ENCODE assay signal across 25 cellular contexts in genomic region chr1:177306019-177306415, GRCh38.
"Had no signal": no experiment of that assay in that cellular context is flagged by ENCODE, and none has a peak within 500 bp of the region (broad histone marks: within the 10 kb centered on the region; RNA-seq: fewer than 3 reads in every experiment).

No MANE protein-coding gene starts in this region.

- H3K4me3 ChIP-seq: breast epithelium, gastroesophageal sphincter, pancreas, psoas muscle, thoracic aorta, uterus had no signal

- H3K4me1 ChIP-seq: breast epithelium, pancreas, uterus had no signal

- H3K4me3 Mint-ChIP-seq: activated CD4-positive, alpha-beta memory T cell treated with anti-CD3 and anti-CD28 coated beads, Interleukin-2, amount 10 ng/mL, durations not matched to agents 7 days and 5 days; activated CD4-positive, alpha-beta T cell treated with anti-CD3 and anti-CD28 coated beads, Interleukin-2, amount 10 ng/mL, durations not matched to agents 7 days and 5 days; activated naive CD4-positive, alpha-beta T cell treated with anti-CD3 and anti-CD28 coated beads, Interleukin-2, amount 50 U/mL, for 24 hours; activated naive CD8-positive, alpha-beta T cell treated with anti-CD3 and anti-CD28 coated beads, Interleukin-2, amount 50 U/mL, for 24 hours; activated T-cell treated with anti-CD3 and anti-CD28 coated beads, Interleukin-2, amount 50 U/mL, for 4 hours; central memory CD8-positive, alpha-beta T cell; memory B cell; natural killer cell; WTC11 had no signal

- H3K27me3 Mint-ChIP-seq: activated CD4-positive, alpha-beta memory T cell treated with anti-CD3 and anti-CD28 coated beads, Interleukin-2, amount 10 ng/mL, durations not matched to agents 7 days and 5 days; activated CD4-positive, alpha-beta T cell treated with anti-CD3 and anti-CD28 coated beads, Interleukin-2, amount 10 ng/mL, durations not matched to agents 7 days and 5 days; activated naive CD4-positive, alpha-beta T cell treated with anti-CD3 and anti-CD28 coated beads, Interleukin-2, amount 50 U/mL, for 24 hours; activated naive CD8-positive, alpha-beta T cell treated with anti-CD3 and anti-CD28 coated beads, Interleukin-2, amount 50 U/mL, for 24 hours; central memory CD8-positive, alpha-beta T cell had no signal

- H3K27ac ChIP-seq: breast epithelium, gastroesophageal sphincter, pancreas, psoas muscle, thoracic aorta, uterus had no signal

- H3K27me3 ChIP-seq: breast epithelium, pancreas, uterus had no signal

- H3K27ac Mint-ChIP-seq: activated CD4-positive, alpha-beta memory T cell treated with anti-CD3 and anti-CD28 coated beads, Interleukin-2, amount 10 ng/mL, durations not matched to agents 7 days and 5 days; activated CD4-positive, alpha-beta T cell treated with anti-CD3 and anti-CD28 coated beads, Interleukin-2, amount 10 ng/mL, durations not matched to agents 7 days and 5 days; activated naive CD4-positive, alpha-beta T cell treated with anti-CD3 and anti-CD28 coated beads, Interleukin-2, amount 50 U/mL, for 24 hours; activated naive CD8-positive, alpha-beta T cell treated with anti-CD3 and anti-CD28 coated beads, Interleukin-2, amount 50 U/mL, for 24 hours; activated T-helper 2 cell treated with anti-CD3 and anti-CD28 coated beads, Interferon-gamma antibody, Interleukin-2, Interleukin-4, amounts not matched to agents 10 μg/mL and 5 μg/mL and 100 μg/mL, durations not matched to agents 14 hours and 24 hours and 36 hours; memory B cell; natural killer cell; WTC11 had no signal

- H3K9me3 Mint-ChIP-seq: activated CD4-positive, alpha-beta memory T cell treated with anti-CD3 and anti-CD28 coated beads, Interleukin-2, amount 10 ng/mL, durations not matched to agents 7 days and 5 days; activated CD4-positive, alpha-beta T cell treated with anti-CD3 and anti-CD28 coated beads, Interleukin-2, amount 10 ng/mL, durations not matched to agents 7 days and 5 days; activated naive CD4-positive, alpha-beta T cell treated with anti-CD3 and anti-CD28 coated beads, Interleukin-2, amount 50 U/mL, for 24 hours; activated T-helper 2 cell treated with anti-CD3 and anti-CD28 coated beads, Interferon-gamma antibody, Interleukin-2, Interleukin-4, amounts not matched to agents 10 μg/mL and 5 μg/mL and 100 μg/mL, durations not matched to agents 14 hours and 24 hours and 36 hours; memory B cell had no signal

- ATAC-seq: activated naive CD8-positive, alpha-beta T cell treated with anti-CD3 and anti-CD28 coated beads, Interleukin-2, amount 50 U/mL, for 24 hours; activated T-cell treated with anti-CD3 and anti-CD28 coated beads, Interleukin-2, amount 50 U/mL, for 4 hours; gastroesophageal sphincter; left colon; natural killer cell; pancreas; psoas muscle; right cardiac atrium; WTC11 had no signal

- H3K36me3 Mint-ChIP-seq: activated naive CD4-positive, alpha-beta T cell treated with anti-CD3 and anti-CD28 coated beads, Interleukin-2, amount 50 U/mL, for 24 hours; memory B cell; WTC11 had no signal

- H3K9me3 ChIP-seq: breast epithelium, gastroesophageal sphincter, pancreas, psoas muscle, thoracic aorta, uterus had no signal

- H3K36me3 ChIP-seq: breast epithelium, gastroesophageal sphincter, pancreas, thoracic aorta, uterus had no signal

- DNase-seq: activated CD4-positive, alpha-beta memory T cell treated with anti-CD3 and anti-CD28 coated beads, Interleukin-2, amount 10 ng/mL, durations not matched to agents 7 days and 5 days; activated CD4-positive, alpha-beta T cell treated with anti-CD3 and anti-CD28 coated beads for 1 hour; activated CD4-positive, alpha-beta T cell treated with anti-CD3 and anti-CD28 coated beads, Interleukin-2, amount 10 ng/mL, durations not matched to agents 7 days and 5 days; activated naive CD8-positive, alpha-beta T cell treated with anti-CD3 and anti-CD28 coated beads, Interleukin-2, amount 50 U/mL, for 24 hours; activated T-cell treated with anti-CD3 and anti-CD28 coated beads, Interleukin-2, amount 50 U/mL, for 4 hours; effector memory CD4-positive, alpha-beta T cell; left colon; natural killer cell; pancreas; psoas muscle; right cardiac atrium; stimulated activated CD4-positive, alpha-beta T cell treated with anti-CD3 and anti-CD28 coated beads, Interleukin-15, amount 100 ng/mL, for 24 hours; stimulated activated CD4-positive, alpha-beta T cell treated with anti-CD3 and anti-CD28 coated beads, Interleukin-2, amount 100 ng/mL, for 24 hours; stimulated activated naive CD4-positive, alpha-beta T cell; T-helper 2 cell; trophoblast cell; uterus had no signal

- H3K4me1 Mint-ChIP-seq: activated CD4-positive, alpha-beta memory T cell treated with anti-CD3 and anti-CD28 coated beads, Interleukin-2, amount 10 ng/mL, durations not matched to agents 7 days and 5 days; activated CD4-positive, alpha-beta T cell treated with anti-CD3 and anti-CD28 coated beads, Interleukin-2, amount 10 ng/mL, durations not matched to agents 7 days and 5 days; activated naive CD4-positive, alpha-beta T cell treated with anti-CD3 and anti-CD28 coated beads, Interleukin-2, amount 50 U/mL, for 24 hours; activated naive CD8-positive, alpha-beta T cell treated with anti-CD3 and anti-CD28 coated beads, Interleukin-2, amount 50 U/mL, for 24 hours; central memory CD8-positive, alpha-beta T cell; memory B cell; natural killer cell had no signal
